In genomic region chr11:112127056-112127455, GRCh38 we compare ENCODE assay signal across 30 cellular contexts. TPM values are rescaled to one million over a fixed set of nuclear protein-coding genes. Genes with fewer than 3 reads are reported as not detected.
"Had no signal": no experiment of that assay in that cellular context is flagged by ENCODE, and none has a peak within 500 bp of the region (broad histone marks: within the 10 kb centered on the region; RNA-seq: fewer than 3 reads in every experiment).

No MANE protein-coding gene starts in this region.

- H3K4me3 Mint-ChIP-seq: activated CD4-positive, alpha-beta T cell treated with anti-CD3 and anti-CD28 coated beads, Interleukin-2, amount 10 ng/mL, durations not matched to agents 24 days and 14 days; activated CD8-positive, alpha-beta T cell treated with anti-CD3 and anti-CD28 coated beads, Interleukin-2, amount 10 ng/mL, durations not matched to agents 7 days and 5 days; activated naive CD8-positive, alpha-beta T cell treated with anti-CD3 and anti-CD28 coated beads for 36 hours; activated T-cell treated with anti-CD3 and anti-CD28 coated beads, Interleukin-2, amount 50 U/mL, for 24 hours; T-helper 1 cell treated with Interleukin-12 subunit alpha and Interleukin-12 subunit beta and Interleukin-4 antibody, amounts not matched to agents 30 μg/mL and 1 μg/mL, for 36 hours; T-helper 2 cell treated with Interferon-gamma antibody and Interleukin-4, amounts not matched to agents 5 μg/mL and 100 μg/mL, for 36 hours had no signal

- H3K27me3 Mint-ChIP-seq: activated CD4-positive, alpha-beta T cell treated with anti-CD3 and anti-CD28 coated beads, Interleukin-2, amount 10 ng/mL, durations not matched to agents 24 days and 14 days; activated naive CD8-positive, alpha-beta T cell treated with anti-CD3 and anti-CD28 coated beads for 36 hours; activated T-cell treated with anti-CD3 and anti-CD28 coated beads, Interleukin-2, amount 50 U/mL, for 24 hours had no signal

- H3K4me2 ChIP-seq: PC-9, SK-N-SH had no signal

- H3K27ac Mint-ChIP-seq: activated CD4-positive, alpha-beta T cell treated with anti-CD3 and anti-CD28 coated beads, Interleukin-2, amount 10 ng/mL, durations not matched to agents 24 days and 14 days; activated CD8-positive, alpha-beta T cell treated with anti-CD3 and anti-CD28 coated beads, Interleukin-2, amount 10 ng/mL, durations not matched to agents 7 days and 5 days; activated naive CD8-positive, alpha-beta T cell treated with anti-CD3 and anti-CD28 coated beads for 36 hours; activated T-cell treated with anti-CD3 and anti-CD28 coated beads, Interleukin-2, amount 50 U/mL, for 24 hours; T-helper 1 cell treated with Interleukin-12 subunit alpha and Interleukin-12 subunit beta and Interleukin-4 antibody, amounts not matched to agents 30 μg/mL and 1 μg/mL, for 36 hours; T-helper 2 cell treated with Interferon-gamma antibody and Interleukin-4, amounts not matched to agents 5 μg/mL and 100 μg/mL, for 36 hours had no signal

- H3K4me3 ChIP-seq: body of pancreas, breast epithelium, coronary artery, MG63, PC-9, SJCRH30 had no signal

- H3K27me3 ChIP-seq: body of pancreas, breast epithelium, MG63, SJCRH30 had no signal

- H3K9me3 Mint-ChIP-seq: activated CD4-positive, alpha-beta T cell treated with anti-CD3 and anti-CD28 coated beads, Interleukin-2, amount 10 ng/mL, durations not matched to agents 24 days and 14 days; activated naive CD8-positive, alpha-beta T cell treated with anti-CD3 and anti-CD28 coated beads for 36 hours; activated T-cell treated with anti-CD3 and anti-CD28 coated beads, Interleukin-2, amount 50 U/mL, for 24 hours; T-helper 1 cell treated with Interleukin-12 subunit alpha and Interleukin-12 subunit beta and Interleukin-4 antibody, amounts not matched to agents 30 μg/mL and 1 μg/mL, for 36 hours; T-helper 2 cell treated with Interferon-gamma antibody and Interleukin-4, amounts not matched to agents 5 μg/mL and 100 μg/mL, for 36 hours had no signal

- H3K27ac ChIP-seq: body of pancreas, breast epithelium, coronary artery, PC-9, SJCRH30 had no signal

- H2AFZ ChIP-seq: PC-9 had no signal

- ATAC-seq: activated CD8-positive, alpha-beta T cell treated with anti-CD3 and anti-CD28 coated beads, Interleukin-2, amount 10 ng/mL, durations not matched to agents 7 days and 5 days; body of pancreas had no signal

- H3K36me3 ChIP-seq: breast epithelium, MG63, SJCRH30 had no signal

- H3K9ac ChIP-seq: SK-N-SH had no signal

- H3K4me1 ChIP-seq: body of pancreas, breast epithelium had no signal

- DNase-seq: activated CD4-positive, alpha-beta T cell treated with anti-CD3 and anti-CD28 coated beads, Interleukin-2, amount 10 ng/mL, durations not matched to agents 24 days and 14 days; activated CD4-positive, alpha-beta T cell treated with anti-CD3 and anti-CD28 coated beads, Interleukin-2, amount 50 U/mL, for 48 hours; activated CD8-positive, alpha-beta T cell treated with anti-CD3 and anti-CD28 coated beads, Interleukin-2, amount 10 ng/mL, durations not matched to agents 7 days and 5 days; activated naive CD4-positive, alpha-beta T cell; activated naive CD4-positive, alpha-beta T cell treated with anti-CD3 and anti-CD28 coated beads, Interleukin-2, amount 50 U/mL, for 16 hours; activated naive CD8-positive, alpha-beta T cell treated with anti-CD3 and anti-CD28 coated beads for 36 hours; activated T-cell treated with anti-CD3 and anti-CD28 coated beads, Interleukin-2, amount 50 U/mL, for 24 hours; amygdala; body of pancreas; Kasumi-1; MG63; NCI-H1048; NCI-H1105 treated with DMSO at 0.1 percent for 48 hours; NCI-H1436; NCI-H1694; NCI-H1930; NCI-H2081 treated with DMSO at 0.1 percent for 48 hours; NCI-H345; NCI-H526; NCI-H748 treated with DMSO at 0.1 percent for 48 hours; NK-92 treated with Interleukin-12 subunit alpha and Interleukin-12 subunit beta, amount 100 ng/mL, for 24 hours; PC-9; SHP77; SJCRH30; SK-N-SH had no signal

- H3K9me3 ChIP-seq: body of pancreas, breast epithelium, MG63, SJCRH30, SK-N-SH had no signal

RNA-seq across cellular contexts. Expression of gene TEX12, which starts 40.1 kb away (rescaled TPM):
- total RNA-seq: activated CD4-positive, alpha-beta T cell treated with anti-CD3 and anti-CD28 coated beads, Interleukin-2, amount 10 ng/mL, durations not matched to agents 24 days and 14 days; activated CD8-positive, alpha-beta T cell treated with anti-CD3 and anti-CD28 coated beads, Interleukin-2, amount 10 ng/mL, durations not matched to agents 7 days and 5 days; astrocyte; body of pancreas; PC-9; SJCRH30 had no signal
- polyA plus RNA-seq: SK-N-SH had no signal
